ENCODE assay signal across 8 cellular contexts in the genomic region with DNA sequence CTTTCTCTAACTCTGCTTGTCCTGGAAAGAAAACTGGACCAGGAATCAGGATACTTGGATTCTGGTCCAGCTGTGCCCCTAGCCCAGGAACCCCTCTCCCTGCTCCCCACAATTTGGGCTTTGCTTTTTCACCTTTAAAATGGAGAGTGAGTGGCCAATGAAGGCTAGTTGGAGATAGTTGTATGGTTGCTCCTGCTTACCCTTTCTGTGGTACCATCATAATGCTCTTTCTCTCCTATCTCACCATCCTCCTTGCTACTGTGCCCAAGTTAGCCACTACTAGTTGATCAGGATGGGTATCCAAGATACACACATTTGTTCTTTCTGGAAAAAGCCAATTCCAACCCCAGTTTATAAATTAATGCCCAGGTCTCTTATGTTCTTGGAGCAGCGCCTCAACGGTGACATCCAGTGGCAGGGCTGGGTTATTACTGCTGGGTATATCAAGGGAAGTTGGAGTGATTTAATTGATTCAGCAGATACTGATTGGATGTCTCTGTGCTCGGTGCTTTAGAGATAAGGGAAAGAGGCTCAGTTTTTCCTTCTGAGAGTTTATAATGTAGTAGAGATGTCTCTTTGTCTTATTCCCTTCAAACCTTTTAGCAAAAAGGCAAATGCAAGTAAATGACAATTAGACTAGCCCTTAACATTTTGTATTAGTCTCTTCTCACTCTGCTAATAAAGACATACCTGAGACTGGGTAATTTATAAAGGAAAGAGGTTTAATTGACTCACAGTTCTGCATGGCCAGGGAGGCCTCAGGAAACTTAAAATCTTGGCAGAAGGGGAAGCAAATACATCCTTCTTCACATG. TPM values are rescaled to one million over a fixed set of nuclear protein-coding genes. Genes with fewer than 3 reads are reported as not detected.
A peak's percentile ranks its signal among the peaks of the same experiment; 100 is the strongest.
DNase-seq lines count a peak whose midpoint lies in the region; ATAC-seq and TF ChIP-seq lines count a peak whose summit lies in the region.

No MANE protein-coding gene starts in this region.

- no peaks in the 10 kb centered on the region for H3K9me3 Mint-ChIP-seq in activated CD4-positive, alpha-beta T cell treated with anti-CD3 and anti-CD28 coated beads, Interleukin-2, amount 10 ng/mL, durations not matched to agents 24 days and 14 days

- no peaks in the 10 kb centered on the region for H3K9me3 ChIP-seq in DOHH2 (ENCODE audit: control insufficient read depth, insufficient read depth, low read length)
- no peaks in the 10 kb centered on the region for H3K9me3 ChIP-seq in HAP-1
- no peaks in the 10 kb centered on the region for H3K9me3 ChIP-seq in lung (ENCODE audit: control insufficient read depth in 2 of 2, insufficient read depth in 1 of 2, low read length in 1 of 2)

- H3K79me2 ChIP-seq in DOHH2 (ENCODE audit: control insufficient read depth, low read length) = peaks cover 16% of the 10 kb centered on the region

- in situ Hi-C loops in HAP-1 (cut with MboI; ENCODE audit: low sequenced_read_pairs) = loop anchor here (5.0 kb wide), 1 partner anchor 160 kb away; no protein-coding TSS in a partner anchor

- H3K36me3 Mint-ChIP-seq in activated CD4-positive, alpha-beta T cell treated with anti-CD3 and anti-CD28 coated beads, Interleukin-2, amount 10 ng/mL, durations not matched to agents 24 days and 14 days (ENCODE audit: low read depth) = peaks cover 69% of the 10 kb centered on the region

- H3K27me3 Mint-ChIP-seq in activated CD4-positive, alpha-beta T cell treated with anti-CD3 and anti-CD28 coated beads, Interleukin-2, amount 10 ng/mL, durations not matched to agents 24 days and 14 days = no peaks in the 10 kb centered on the region

- no peak overlapping the region for H3K4me2 ChIP-seq in DOHH2 (ENCODE audit: low read length)

- intact Hi-C loops in activated CD4-positive, alpha-beta T cell treated with anti-CD3 and anti-CD28 coated beads, Interleukin-2, amount 10 ng/mL, durations not matched to agents 24 days and 14 days (cut with micrococcal nuclease) = loop anchor here (1.0 to 2.0 kb wide), 2 partner anchors 57 to 162 kb away; a partner anchor contains a TSS

- 38 to 48% methylated on average over 3 of the region's 3 CpGs for WGBS in lung, 2 donors

- peaks cover 17% of the 10 kb centered on the region for H3K4me1 Mint-ChIP-seq in activated CD4-positive, alpha-beta T cell treated with anti-CD3 and anti-CD28 coated beads, Interleukin-2, amount 10 ng/mL, durations not matched to agents 24 days and 14 days

- no peak overlapping the region for H3K27ac Mint-ChIP-seq in activated CD4-positive, alpha-beta T cell treated with anti-CD3 and anti-CD28 coated beads, Interleukin-2, amount 10 ng/mL, durations not matched to agents 24 days and 14 days

- H3F3A ChIP-seq in DOHH2 (ENCODE audit: control insufficient read depth, insufficient read depth) = peaks cover 16% of the 10 kb centered on the region; the same call in 1 of the 2 replicates

- DNase-seq in HAP-1 (ENCODE audit: low spot score in 2 of 2) (peak; percentile 36 to 73), NCI-H2196 treated with DMSO at 0.1 percent for 48 hours (lab: John Stamatoyannopoulos, UW; ENCODE audit: unreplicated experiment) (peak; percentile 41), dermis blood vessel endothelial cell (peak; percentile 90), lung (ENCODE audit: low spot score) (peak; percentile 58)
- peak; percentile 87 for DNase-seq in activated CD4-positive, alpha-beta T cell treated with anti-CD3 and anti-CD28 coated beads, Interleukin-2, amount 10 ng/mL, durations not matched to agents 24 days and 14 days
- peak; percentile 17 to 31 for DNase-seq in stimulated activated CD8-positive, alpha-beta memory T cell treated with anti-CD3 and anti-CD28 coated beads, Interleukin-15, amount 100 ng/mL, for 4 hours (ENCODE audit: low read depth in 2 of 2)

- H3K4me3 Mint-ChIP-seq in activated CD4-positive, alpha-beta T cell treated with anti-CD3 and anti-CD28 coated beads, Interleukin-2, amount 10 ng/mL, durations not matched to agents 24 days and 14 days = no peak overlapping the region

- H3K27me3 ChIP-seq in DOHH2 (ENCODE audit: control insufficient read depth, low read length) (no peaks in the 10 kb centered on the region), HAP-1 (ENCODE audit: low read depth) (no peaks in the 10 kb centered on the region), lung (ENCODE audit: control insufficient read depth, insufficient read depth) (no peaks in the 10 kb centered on the region)

- H3K36me3 ChIP-seq in DOHH2 (ENCODE audit: control insufficient read depth, low read length) (peaks cover 90% of the 10 kb centered on the region), HAP-1 (replicated peaks) (peaks cover 88% of the 10 kb centered on the region), lung (ENCODE audit: control insufficient read depth in 2 of 2, insufficient read depth in 2 of 2, low read length in 2 of 2) (peaks cover 30 to 47% of the 10 kb centered on the region in 2 donors)

- TF ChIP-seq CTCF in DOHH2 (IDR thresholded peaks at IDR 0.05; ENCODE audit: low read depth, low read length, poor library complexity, severe bottlenecking) = peak; percentile 93
- TF ChIP-seq CTCF in lung (IDR thresholded peaks at IDR 0.05; ENCODE audit: control extremely low read depth, extremely low read depth) = peak; percentile 72

- H3K4me3 ChIP-seq in DOHH2 (ENCODE audit: low read length) (no peak overlapping the region), HAP-1 (no peak overlapping the region), lung (no peak overlapping the region)

- peaks cover 12% of the 10 kb centered on the region for H4K20me1 ChIP-seq in DOHH2 (ENCODE audit: control insufficient read depth, insufficient read depth, low read depth, low read length)

- ATAC-seq in lung (ENCODE audit: insufficient read depth, low FRiP score) (peak; percentile 77), GM21515 (IDR thresholded peaks at IDR 0.05; ENCODE audit: unreplicated experiment) (no peak)

- H3K27ac ChIP-seq in DOHH2 (ENCODE audit: low read depth, low read length) (no peak overlapping the region), lung (ENCODE audit: low read depth in 1 of 2, low read length in 1 of 2) (no peak overlapping the region)

- no peaks in the 10 kb centered on the region for H3K9me2 ChIP-seq in DOHH2 (replicated peaks; ENCODE audit: control insufficient read depth, low read length)

- no peaks in the 10 kb centered on the region for H3K4me1 ChIP-seq in DOHH2 (ENCODE audit: control insufficient read depth, low read length)
- no peaks in the 10 kb centered on the region for H3K4me1 ChIP-seq in HAP-1
- H3K4me1 ChIP-seq in lung (ENCODE audit: control insufficient read depth in 2 of 2, insufficient read depth in 2 of 2, low read length in 2 of 2) = peaks cover 0 to 2% of the 10 kb centered on the region in 2 donors

RNA-seq across cellular contexts. Expression of a gene that starts 38.5 kb away (rescaled TPM):
- not detected in 2 replicates for total RNA-seq in activated CD4-positive, alpha-beta T cell treated with anti-CD3 and anti-CD28 coated beads, Interleukin-2, amount 10 ng/mL, durations not matched to agents 24 days and 14 days
- total RNA-seq in dermis blood vessel endothelial cell (11.4 and 11.9 TPM in 2 replicates), lung (10 to 100 TPM; 21.0 to 37.5 TPM)
- polyA plus RNA-seq in lung = 10 to 100 TPM; 11.1 to 13.2 TPM

RNA-seq across cellular contexts. Expression of a gene that starts 46.6 kb away (rescaled TPM):
- 52.7 and 57.4 TPM in 2 replicates for total RNA-seq in activated CD4-positive, alpha-beta T cell treated with anti-CD3 and anti-CD28 coated beads, Interleukin-2, amount 10 ng/mL, durations not matched to agents 24 days and 14 days
- total RNA-seq in dermis blood vessel endothelial cell = 106 and 114 TPM in 2 replicates
- total RNA-seq in lung = 10 to 100 TPM; 62.6 to 87.0 TPM
- polyA plus RNA-seq in lung = 10 to 100 TPM; 53.9 to 74.9 TPM

RNA-seq across cellular contexts. Expression of a gene that starts 56.7 kb away (rescaled TPM):
- 331 and 348 TPM in 2 replicates for total RNA-seq in activated CD4-positive, alpha-beta T cell treated with anti-CD3 and anti-CD28 coated beads, Interleukin-2, amount 10 ng/mL, durations not matched to agents 24 days and 14 days
- total RNA-seq in dermis blood vessel endothelial cell = 43.7 and 82.4 TPM in 2 replicates
- total RNA-seq in lung = 100 to 1,000 TPM in 1 of 2 donors, 10 to 100 TPM in 1; 75.7 to 199 TPM
- 10 to 100 TPM; 30.5 to 47.7 TPM for polyA plus RNA-seq in lung

Comparison
In these comparisons a context has a peak if more than half of its experiments do, and no peak if none do; other contexts are left out.
1. DNase-seq: peak in every context shown above with its lines; median percentile 90 in dermis blood vessel endothelial cell; 87 in activated CD4-positive, alpha-beta T cell treated with anti-CD3 and anti-CD28 coated beads, Interleukin-2, amount 10 ng/mL, durations not matched to agents 24 days and 14 days; 58 in lung; 54 in HAP-1; 41 in NCI-H2196 treated with DMSO at 0.1 percent for 48 hours; 24 in stimulated activated CD8-positive, alpha-beta memory T cell treated with anti-CD3 and anti-CD28 coated beads, Interleukin-15, amount 100 ng/mL, for 4 hours.
2. RNA of a gene that starts 38.5 kb away (total RNA-seq): 21.0 to 37.5 TPM in lung and 11.4 to 11.9 TPM in dermis blood vessel endothelial cell; not detected in activated CD4-positive, alpha-beta T cell treated with anti-CD3 and anti-CD28 coated beads, Interleukin-2, amount 10 ng/mL, durations not matched to agents 24 days and 14 days; every median in the first group is over 10 times any median in the second.